8 cellular contexts compared by ENCODE assay signal in the genomic region with DNA sequence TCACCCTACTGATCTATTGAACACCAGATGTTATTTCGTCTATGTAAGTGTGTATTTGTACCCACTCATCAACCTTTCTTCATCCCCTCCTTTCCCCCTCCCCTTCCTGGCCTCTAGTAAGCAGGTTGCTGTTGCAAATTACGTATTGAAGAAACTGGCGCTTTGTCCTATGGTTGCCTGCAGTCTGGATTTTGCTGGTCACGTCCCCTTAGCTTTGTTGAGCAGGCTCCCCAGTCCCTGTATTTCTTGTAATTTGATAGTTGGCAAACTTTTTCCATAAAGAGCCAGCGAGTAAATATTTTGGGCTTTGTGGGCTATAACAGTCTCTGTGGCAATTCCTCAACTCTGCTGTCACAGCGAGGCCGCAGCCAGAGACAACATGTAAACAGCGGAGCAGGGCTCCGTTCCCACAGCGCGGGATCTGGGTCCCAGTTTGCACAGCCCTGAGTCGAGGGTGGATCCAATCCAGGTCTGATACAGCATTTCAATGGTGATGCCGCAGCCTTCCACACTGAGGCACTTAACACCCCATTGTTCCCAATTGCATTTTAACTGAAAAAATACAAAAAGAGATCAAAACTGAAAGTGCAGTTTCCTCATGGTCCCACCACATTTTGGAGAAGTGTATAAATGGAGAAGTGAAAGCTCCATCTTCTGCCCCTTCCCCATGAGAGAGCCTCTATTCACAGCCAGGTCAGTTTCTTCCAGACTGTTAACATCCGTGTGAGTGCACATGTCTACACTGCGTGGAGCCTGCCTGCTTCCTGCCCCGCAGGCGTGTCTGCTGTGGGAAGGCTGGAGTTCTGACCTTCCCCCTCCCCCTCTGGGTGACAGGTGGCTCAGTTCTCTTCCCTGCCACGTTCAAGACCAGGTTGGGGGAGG.
DNase-seq lines count a peak whose midpoint lies in the region; ATAC-seq lines count a peak whose summit lies in the region.

No MANE protein-coding gene starts in this region.

- CTCF ChIA-PET in naive thymus-derived CD4-positive, alpha-beta T cell (lab: Charles Lee) = interaction anchor here (1.3 to 1.4 kb wide), 3 partner anchors 9 to 18 kb away, joined by 5 to 8 read pairs (median 7); no protein-coding TSS in a partner anchor

- no peaks in the 10 kb centered on the region for H3K9me3 Mint-ChIP-seq in T-helper 2 cell treated with Interferon-gamma antibody and Interleukin-4, amounts not matched to agents 5 μg/mL and 100 μg/mL, for 36 hours
- peaks cover 0 to 2% (median 0%) of the 10 kb centered on the region in 11 donors for H3K9me3 Mint-ChIP-seq in naive thymus-derived CD4-positive, alpha-beta T cell

- H3K27me3 Mint-ChIP-seq in T-helper 2 cell treated with Interferon-gamma antibody and Interleukin-4, amounts not matched to agents 5 μg/mL and 100 μg/mL, for 36 hours (ENCODE audit: low read depth) = peaks cover 27% of the 10 kb centered on the region
- peaks cover 0 to 38% (median 14%) of the 10 kb centered on the region in 5 donors for H3K27me3 Mint-ChIP-seq in naive thymus-derived CD4-positive, alpha-beta T cell

- POLR2A ChIA-PET in naive thymus-derived CD4-positive, alpha-beta T cell (lab: Charles Lee) = no interaction called here

- no peaks in the 10 kb centered on the region for H3K36me3 ChIP-seq in duodenal mucosa (ENCODE audit: control insufficient read depth in 1 of 2, insufficient read depth in 2 of 2, low read length in 2 of 2)
- no peaks in the 10 kb centered on the region for H3K36me3 ChIP-seq in naive thymus-derived CD4-positive, alpha-beta T cell (ENCODE audit: control insufficient read depth in 2 of 3, insufficient read depth in 3 of 3, low read length in 3 of 3)

- intact Hi-C loops in naive thymus-derived CD4-positive, alpha-beta T cell (cut with micrococcal nuclease) = loop anchor here in 1 of 2 donors (1.0 kb wide), 1 partner anchor 205 kb away; no protein-coding TSS in a partner anchor

- no peak overlapping the region for H3K27ac Mint-ChIP-seq in T-helper 2 cell treated with Interferon-gamma antibody and Interleukin-4, amounts not matched to agents 5 μg/mL and 100 μg/mL, for 36 hours
- no peak overlapping the region for H3K27ac Mint-ChIP-seq in naive thymus-derived CD4-positive, alpha-beta T cell

- ATAC-seq in naive thymus-derived CD4-positive, alpha-beta T cell = peak; percentile 72
- no peak for ATAC-seq in HG03457 (IDR thresholded peaks at IDR 0.05; ENCODE audit: unreplicated experiment)
- no peak for ATAC-seq in HG02610 (IDR thresholded peaks at IDR 0.05; ENCODE audit: unreplicated experiment)

- H3K4me3 ChIP-seq in duodenal mucosa (ENCODE audit: low read depth in 1 of 2, low read length in 2 of 2) = peak overlapping the region; percentile 54 to 66
- peak overlapping the region; percentile 68 for H3K4me3 ChIP-seq in naive thymus-derived CD4-positive, alpha-beta T cell (ENCODE audit: low read length)

- H3K9me3 ChIP-seq in duodenal mucosa (ENCODE audit: control insufficient read depth in 1 of 2, low read length in 2 of 2) = no peaks in the 10 kb centered on the region
- no peaks in the 10 kb centered on the region for H3K9me3 ChIP-seq in naive thymus-derived CD4-positive, alpha-beta T cell (ENCODE audit: control insufficient read depth in 2 of 3, low read length in 3 of 3)

- H3K4me1 ChIP-seq in duodenal mucosa (ENCODE audit: control insufficient read depth in 1 of 2, insufficient read depth in 2 of 2, low read length in 2 of 2) = peaks cover 7 to 22% of the 10 kb centered on the region in 2 donors
- peaks cover 15 to 17% of the 10 kb centered on the region in 2 donors for H3K4me1 ChIP-seq in naive thymus-derived CD4-positive, alpha-beta T cell (ENCODE audit: control insufficient read depth in 2 of 2, insufficient read depth in 2 of 2, low read length in 2 of 2)

- no peaks in the 10 kb centered on the region for H3K36me3 Mint-ChIP-seq in T-helper 2 cell treated with Interferon-gamma antibody and Interleukin-4, amounts not matched to agents 5 μg/mL and 100 μg/mL, for 36 hours (ENCODE audit: low read depth)
- H3K36me3 Mint-ChIP-seq in naive thymus-derived CD4-positive, alpha-beta T cell = no peaks in the 10 kb centered on the region

- DNase-seq in T-helper 2 cell treated with Interferon-gamma antibody and Interleukin-4, amounts not matched to agents 5 μg/mL and 100 μg/mL, for 36 hours (ENCODE audit: low spot score) = no peak
- DNase-seq in T-helper 2 cell = no peak
- peak; percentile 18 for DNase-seq in NCI-H82 treated with DMSO at 0.1 percent for 48 hours (lab: John Stamatoyannopoulos, UW; ENCODE audit: unreplicated experiment)
- peak in 1 of 9 donors; percentile 2 for DNase-seq in naive thymus-derived CD4-positive, alpha-beta T cell
- no peak for DNase-seq in NCI-H1092 (lab: John Stamatoyannopoulos, UW)

- H3K27ac ChIP-seq in duodenal mucosa (ENCODE audit: low read depth, low read length) = no peak overlapping the region
- no peak overlapping the region for H3K27ac ChIP-seq in naive thymus-derived CD4-positive, alpha-beta T cell (ENCODE audit: low read depth, low read length)

- H3K4me1 Mint-ChIP-seq in T-helper 2 cell treated with Interferon-gamma antibody and Interleukin-4, amounts not matched to agents 5 μg/mL and 100 μg/mL, for 36 hours (ENCODE audit: low read depth) = peaks cover 14% of the 10 kb centered on the region
- H3K4me1 Mint-ChIP-seq in naive thymus-derived CD4-positive, alpha-beta T cell = peaks cover 12 to 19% (median 17%) of the 10 kb centered on the region in 7 donors

- H3K9ac ChIP-seq in duodenal mucosa (ENCODE audit: low read depth in 1 of 2, low read length in 2 of 2) = peak overlapping the region; percentile 32 to 47

- H3K4me3 Mint-ChIP-seq in T-helper 2 cell treated with Interferon-gamma antibody and Interleukin-4, amounts not matched to agents 5 μg/mL and 100 μg/mL, for 36 hours = peak overlapping the region; percentile 78
- H3K4me3 Mint-ChIP-seq in naive thymus-derived CD4-positive, alpha-beta T cell = peak overlapping the region; percentile 21 to 93 (median 56)

- peaks cover 6 to 9% of the 10 kb centered on the region in 2 donors for H3K27me3 ChIP-seq in duodenal mucosa (ENCODE audit: control insufficient read depth in 1 of 2, insufficient read depth in 2 of 2, low read length in 2 of 2)
- peaks cover 0 to 6% of the 10 kb centered on the region in 2 donors for H3K27me3 ChIP-seq in naive thymus-derived CD4-positive, alpha-beta T cell (ENCODE audit: control insufficient read depth in 2 of 2, insufficient read depth in 2 of 2, low read length in 2 of 2)
